Comparison of ENCODE assay signal across 8 cellular contexts in genomic region chr2:18520605-18521031, GRCh38. TPM values are rescaled to one million over a fixed set of nuclear protein-coding genes. Genes with fewer than 3 reads are reported as not detected.
A peak's percentile ranks its signal among the peaks of the same experiment; 100 is the strongest.
DNase-seq lines count a peak whose midpoint lies in the region; ATAC-seq and TF ChIP-seq lines count a peak whose summit lies in the region.

No MANE protein-coding gene starts in this region.

- H3K27ac ChIP-seq in PC-9: no peak overlapping the region

- H3K4me3 ChIP-seq in PC-9 (no peak overlapping the region), fibroblast of mammary gland (ENCODE audit: control insufficient read depth, low read depth, low read length) (no peak overlapping the region)

- H3K4me1 Mint-ChIP-seq in nephron: peaks cover 58% of the 10 kb centered on the region

- TF ChIP-seq EP300 in Ishikawa (IDR thresholded peaks at IDR 0.05; ENCODE audit: borderline replicate concordance): no peak

- no peak overlapping the region for H2AFZ ChIP-seq in PC-9

- H3K36me3 Mint-ChIP-seq in nephron (ENCODE audit: low read depth): no peaks in the 10 kb centered on the region

- intact Hi-C loops in PC-9 (cut with micrococcal nuclease; ENCODE audit: unreplicated experiment): loop anchor here (1.0 to 10.0 kb wide), 7 partner anchors 133 to 1574 kb away; no protein-coding TSS in a partner anchor

- H3K27ac Mint-ChIP-seq in nephron: peak overlapping the region; percentile 19 to 77 (median 66)

- no peaks in the 10 kb centered on the region for H3K36me3 ChIP-seq in PC-9 (ENCODE audit: low read depth)

- H3K27me3 ChIP-seq in PC-9 (ENCODE audit: insufficient read depth, low read depth): no peaks in the 10 kb centered on the region

- H4K20me1 ChIP-seq in PC-9 (ENCODE audit: insufficient read depth): no peaks in the 10 kb centered on the region

- POLR2A ChIA-PET in PC-9 (lab: Charles Lee; ENCODE audit: unreplicated experiment): no interaction called here

- peak overlapping the region in 1 of 3 experiments; percentile 10 for H3K4me3 Mint-ChIP-seq in nephron

- peak; percentile 89 for TF ChIP-seq RAD21 in Ishikawa (IDR thresholded peaks at IDR 0.05; ENCODE audit: low read depth)

- H3K4me2 ChIP-seq in PC-9: no peak overlapping the region

- H3F3A ChIP-seq in PC-9 (ENCODE audit: insufficient read depth, low read depth): no peaks in the 10 kb centered on the region

- peak; percentile 89 for ATAC-seq in GM21447 (IDR thresholded peaks at IDR 0.05; ENCODE audit: unreplicated experiment)

- no peaks in the 10 kb centered on the region for H3K9me3 Mint-ChIP-seq in nephron

- no TSS peak for BruUV-seq in PC-9 (replicated peaks; lab: Mats Ljungman, UMichigan)

- H3K27me3 Mint-ChIP-seq in nephron (ENCODE audit: low read depth): peaks cover 21% of the 10 kb centered on the region

- CTCF ChIA-PET in PC-9 (lab: Charles Lee): interaction anchor here (0.7 to 0.9 kb wide), 2 partner anchors 304 to 1099 kb away, joined by 3 read pairs; no protein-coding TSS in a partner anchor

- H3K4me1 ChIP-seq in PC-9 (replicated peaks; ENCODE audit: insufficient read depth): 0 out of 2 replicates have a peak, but pooled peaks cover 12% of the 10 kb centered on the region

- DNase-seq in DMS 273 treated with DMSO at 0.1 percent for 48 hours (lab: John Stamatoyannopoulos, UW): peak; percentile 31
- peak; percentile 56 to 73 for DNase-seq in PC-9
- peak; percentile 82 to 83 for DNase-seq in activated T-cell treated with anti-CD3 and anti-CD28 coated beads, Interleukin-2, amount 50 U/mL, for 48 hours
- DNase-seq in fibroblast of mammary gland (ENCODE audit: low read depth): peak; percentile 84
- peak; percentile 20 to 80 (median 62) for DNase-seq in stimulated activated naive CD4-positive, alpha-beta T cell (lab: John Stamatoyannopoulos, UW)

- no peaks in the 10 kb centered on the region for H3K79me2 ChIP-seq in PC-9 (ENCODE audit: low read depth)

- no peaks in the 10 kb centered on the region for H3K9me3 ChIP-seq in PC-9 (ENCODE audit: insufficient read depth, low read depth)

- no peaks in the 10 kb centered on the region for H3K9me2 ChIP-seq in PC-9 (ENCODE audit: insufficient read depth)

- TF ChIP-seq CTCF in PC-9 (conservative IDR thresholded peaks at IDR 0.05) (peak; percentile 97), fibroblast of mammary gland (conservative IDR thresholded peaks at IDR 0.05; ENCODE audit: control insufficient read depth, insufficient read depth, low read depth, low read length) (peak; percentile 93), nephron (IDR thresholded peaks at IDR 0.05; ENCODE audit: unreplicated experiment in 3 of 3) (peak; percentile 92 to 96 (median 93))

TF ChIP-seq in Ishikawa, 13 proteins besides CTCF, POLR2A, EP300 and RAD21:
- TF ChIP-seq, protein P1, sequence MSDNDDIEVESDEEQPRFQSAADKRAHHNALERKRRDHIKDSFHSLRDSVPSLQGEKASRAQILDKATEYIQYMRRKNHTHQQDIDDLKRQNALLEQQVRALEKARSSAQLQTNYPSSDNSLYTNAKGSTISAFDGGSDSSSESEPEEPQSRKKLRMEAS (IDR thresholded peaks at IDR 0.05): no peak
- TF ChIP-seq NFIC (IDR thresholded peaks at IDR 0.05) (no peak), CEBPB (IDR thresholded peaks at IDR 0.05) (no peak)

RNA-seq across cellular contexts. Expression of gene RDH14, which starts 39.8 kb away (rescaled TPM):
- 16.1 and 17.2 TPM in 2 replicates for total RNA-seq in PC-9 (2021)

Comparison
In these comparisons a context has a peak if more than half of its experiments do, and no peak if none do; other contexts are left out.
1. DNase-seq: peak in every context shown above with its lines; median percentile 84 in fibroblast of mammary gland; 82 in activated T-cell treated with anti-CD3 and anti-CD28 coated beads, Interleukin-2, amount 50 U/mL, for 48 hours; 64 in PC-9; 62 in stimulated activated naive CD4-positive, alpha-beta T cell; 31 in DMS 273 treated with DMSO at 0.1 percent for 48 hours.